15 cellular contexts compared by ENCODE assay signal in the genomic region with DNA sequence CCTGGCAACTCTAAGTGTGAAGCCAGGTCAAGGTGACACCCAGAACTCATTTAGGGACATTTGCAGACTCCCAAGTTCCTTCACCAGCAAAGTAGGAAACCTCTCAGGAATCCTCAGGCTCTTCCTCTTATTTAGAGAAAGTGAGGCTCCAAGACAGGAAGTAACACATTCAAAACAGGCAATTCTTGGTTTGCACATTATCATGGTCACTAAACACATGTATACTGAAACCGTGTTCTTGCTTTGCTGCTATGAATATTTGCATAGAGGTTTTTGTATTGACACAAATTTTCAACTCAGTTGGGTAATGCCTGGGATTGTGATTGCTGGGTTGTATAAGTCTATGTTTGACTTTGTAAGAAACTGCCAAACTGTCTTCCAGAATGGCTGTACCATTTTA. TPM values are rescaled to one million over a fixed set of nuclear protein-coding genes. Genes with fewer than 3 reads are reported as not detected.
DNase-seq lines count a peak whose midpoint lies in the region; ATAC-seq, FAIRE-seq and TF ChIP-seq lines count a peak whose summit lies in the region.
"Had no signal": no experiment of that assay in that cellular context is flagged by ENCODE, and none has a peak within 500 bp of the region (broad histone marks: within the 10 kb centered on the region; RNA-seq: fewer than 3 reads in every experiment).

No MANE protein-coding gene starts in this region.

- peak; percentile 72 for FAIRE-seq in GM12892 (lab: Jason Lieb, UNC)

- no peak for TF ChIP-seq POLR2A in GM12892 (IDR thresholded peaks at IDR 0.05; ENCODE audit: low read depth, low read length)

- H3K36me3 Mint-ChIP-seq in nephron progenitor cell (ENCODE audit: low read depth): no peaks in the 10 kb centered on the region
- H3K36me3 Mint-ChIP-seq: immature natural killer cell had no signal

- H3K27ac ChIP-seq in coronary artery: no peak overlapping the region
- H3K27ac ChIP-seq: thoracic aorta had no signal

- H3K4me3 ChIP-seq in coronary artery: no peak overlapping the region
- H3K4me3 ChIP-seq: thoracic aorta had no signal

- peaks cover 5% of the 10 kb centered on the region for H3K9me3 Mint-ChIP-seq in nephron progenitor cell
- H3K9me3 Mint-ChIP-seq: immature natural killer cell had no signal

- peaks cover 12% of the 10 kb centered on the region for H3K27me3 Mint-ChIP-seq in nephron progenitor cell (ENCODE audit: low read depth, poor library complexity)

- peaks cover 10% of the 10 kb centered on the region for H3K4me1 Mint-ChIP-seq in nephron progenitor cell
- H3K4me1 Mint-ChIP-seq: immature natural killer cell had no signal

- H3K27ac Mint-ChIP-seq in nephron progenitor cell: no peak overlapping the region
- H3K27ac Mint-ChIP-seq: immature natural killer cell had no signal

- no peak for TF ChIP-seq CTCF in coronary artery (IDR thresholded peaks at IDR 0.05)
- TF ChIP-seq CTCF in nephron progenitor cell (IDR thresholded peaks at IDR 0.05): no peak

- peak; percentile 17 for DNase-seq in GM12892 (ENCODE audit: insufficient read length)
- DNase-seq in coronary artery (ENCODE audit: low spot score): no peak
- no peak for DNase-seq in effector CD4-positive, alpha-beta T cell
- no peak for DNase-seq in nephron progenitor cell
- DNase-seq in NCI-H1417 (lab: John Stamatoyannopoulos, UW): no peak
- DNase-seq: activated gamma-delta T cell treated with Interleukin-2 at 50 U/mL for 16 hours, cerebellar nuclear complex, GOT3, immature natural killer cell, NCI-H1436 had no signal

- peak; percentile 86 for ATAC-seq in GM19395 (IDR thresholded peaks at IDR 0.05; ENCODE audit: unreplicated experiment)
- ATAC-seq in HG02759 (IDR thresholded peaks at IDR 0.05; ENCODE audit: unreplicated experiment): peak; percentile 80
- peak; percentile 82 for ATAC-seq in HG03460 (IDR thresholded peaks at IDR 0.05; ENCODE audit: unreplicated experiment)
- ATAC-seq: sciatic nerve had no signal

- no peak overlapping the region for H3K4me3 Mint-ChIP-seq in nephron progenitor cell
- H3K4me3 Mint-ChIP-seq: immature natural killer cell had no signal

RNA-seq across cellular contexts. Expression of a gene that starts 13.2 kb away (rescaled TPM):
- 50.5 TPM for polyA plus RNA-seq in GM12892 (2012; ENCODE audit: missing spikeins)
